In genomic region chrX:72243472-72243871, GRCh38 we compare ENCODE assay signal across 1 cellular context.
TF ChIP-seq lines count a peak whose summit lies in the region.

No MANE protein-coding gene starts in this region.

TF ChIP-seq in endothelial cell of umbilical vein, 7 proteins besides CTCF, POLR2A, EP300 and RAD21 (continued from another document):
- TF ChIP-seq MAX (IDR thresholded peaks at IDR 0.05; ENCODE audit: insufficient read depth, insufficient read length) (no peak), JUN (IDR thresholded peaks at IDR 0.05; ENCODE audit: borderline replicate concordance, insufficient read depth, insufficient read length, low read depth) (peak; percentile 13), FOS (IDR thresholded peaks at IDR 0.05; ENCODE audit: borderline replicate concordance, insufficient read depth, low read length) (peak; percentile 70), GATA2 (IDR thresholded peaks at IDR 0.05; ENCODE audit: insufficient read depth, insufficient read length, low read depth, low read length) (no peak)
